17 cellular contexts compared by ENCODE assay signal in the genomic region with DNA sequence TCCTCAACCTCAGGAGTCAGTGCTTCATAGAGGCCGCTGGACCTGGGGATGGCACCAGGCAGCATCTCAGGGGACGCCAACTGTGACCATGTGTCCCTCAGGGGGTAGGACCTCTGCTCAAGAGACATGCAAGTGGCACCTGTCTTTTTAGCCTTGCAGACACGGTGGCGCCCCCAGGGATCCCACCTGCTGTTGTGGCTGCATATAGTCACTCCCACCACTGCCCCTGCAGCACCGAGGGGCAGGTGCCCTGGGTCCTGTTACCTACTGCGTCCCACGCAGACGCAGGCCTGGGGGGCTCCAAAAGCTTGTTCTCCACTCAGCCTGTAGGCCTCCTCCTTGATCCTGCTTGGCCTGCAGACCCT. TPM values are rescaled to one million over a fixed set of nuclear protein-coding genes. Genes with fewer than 3 reads are reported as not detected.
DNase-seq lines count a peak whose midpoint lies in the region; ATAC-seq and TF ChIP-seq lines count a peak whose summit lies in the region.
"Had no signal": no experiment of that assay in that cellular context is flagged by ENCODE, and none has a peak within 500 bp of the region (broad histone marks: within the 10 kb centered on the region; RNA-seq: fewer than 3 reads in every experiment).

No MANE protein-coding gene starts in this region.

- H3K36me3 Mint-ChIP-seq in natural killer cell, result no peaks in the 10 kb centered on the region
- H3K36me3 Mint-ChIP-seq in natural killer cell treated with Interleukin-12 subunit alpha and Interleukin-12 subunit beta and Interleukin-15 and Interleukin-18, amount 100 ng/mL, for 72 hours, result peaks cover 5% of the 10 kb centered on the region
- peaks cover 6% of the 10 kb centered on the region for H3K36me3 Mint-ChIP-seq in T-cell

- peaks cover 13 to 26% of the 10 kb centered on the region in 2 donors for H3K4me1 Mint-ChIP-seq in natural killer cell
- H3K4me1 Mint-ChIP-seq in natural killer cell treated with Interleukin-12 subunit alpha and Interleukin-12 subunit beta and Interleukin-15 and Interleukin-18, amount 100 ng/mL, for 72 hours (ENCODE audit: low read depth in 2 of 2), result peaks cover 7 to 21% of the 10 kb centered on the region in 2 donors
- H3K4me1 Mint-ChIP-seq in T-cell, result peaks cover 8 to 26% (median 18%) of the 10 kb centered on the region in 3 donors

- H3K9me3 ChIP-seq in mucosa of descending colon, result no peaks in the 10 kb centered on the region
- H3K9me3 ChIP-seq: ascending aorta, HAP-1, neutrophil, Peyer's patch, uterus had no signal

- no peaks in the 10 kb centered on the region for H3K9me3 Mint-ChIP-seq in natural killer cell
- no peaks in the 10 kb centered on the region for H3K9me3 Mint-ChIP-seq in natural killer cell treated with Interleukin-12 subunit alpha and Interleukin-12 subunit beta and Interleukin-15 and Interleukin-18, amount 100 ng/mL, for 72 hours
- no peaks in the 10 kb centered on the region for H3K9me3 Mint-ChIP-seq in T-cell

- no peaks in the 10 kb centered on the region for H3K27me3 Mint-ChIP-seq in natural killer cell (ENCODE audit: low read depth in 2 of 2)
- no peaks in the 10 kb centered on the region for H3K27me3 Mint-ChIP-seq in natural killer cell treated with Interleukin-12 subunit alpha and Interleukin-12 subunit beta and Interleukin-15 and Interleukin-18, amount 100 ng/mL, for 72 hours
- no peaks in the 10 kb centered on the region for H3K27me3 Mint-ChIP-seq in T-cell

- ATAC-seq in natural killer cell (no peak), T-cell (replicated peaks in 1 of 4) (no peak), mucosa of descending colon (no peak), GM19328 (IDR thresholded peaks at IDR 0.05; ENCODE audit: unreplicated experiment) (no peak), HG02763 (IDR thresholded peaks at IDR 0.05; ENCODE audit: unreplicated experiment) (no peak)
- no peak for ATAC-seq in natural killer cell treated with Interleukin-12 subunit alpha and Interleukin-12 subunit beta and Interleukin-15 and Interleukin-18, amount 100 ng/mL, for 72 hours

- no peak for DNase-seq in natural killer cell
- DNase-seq in natural killer cell treated with Interleukin-12 subunit alpha and Interleukin-12 subunit beta and Interleukin-15 and Interleukin-18, amount 100 ng/mL, for 72 hours (ENCODE audit: low spot score), result no peak
- DNase-seq in T-cell, result no peak
- DNase-seq in mucosa of descending colon, result peak in 2 of 3 donors; percentile 22 to 44
- no peak for DNase-seq in lower leg skin (ENCODE audit: low spot score in 2 of 2)
- DNase-seq in activated CD8-positive, alpha-beta memory T cell treated with anti-CD3 and anti-CD28 coated beads, Interleukin-2, amount 50 U/mL, for 4 hours, result no peak
- DNase-seq: activated CD4-positive, alpha-beta T cell treated with anti-CD3 and anti-CD28 coated beads for 48 hours; NCI-H1417 treated with DMSO at 0.1 percent for 48 hours; NCI-H82; uterus had no signal

- peak overlapping the region in 1 of 2 donors; percentile 41 for H3K27ac Mint-ChIP-seq in natural killer cell
- H3K27ac Mint-ChIP-seq in natural killer cell treated with Interleukin-12 subunit alpha and Interleukin-12 subunit beta and Interleukin-15 and Interleukin-18, amount 100 ng/mL, for 72 hours, result no peak overlapping the region
- H3K27ac Mint-ChIP-seq in T-cell, result no peak overlapping the region

- H3K36me3 ChIP-seq in mucosa of descending colon (ENCODE audit: low read depth), result peaks cover 3% of the 10 kb centered on the region
- H3K36me3 ChIP-seq: uterus had no signal

- TF ChIP-seq CTCF in natural killer cell (IDR thresholded peaks at IDR 0.05), result no peak
- TF ChIP-seq CTCF in mucosa of descending colon (IDR thresholded peaks at IDR 0.05), result no peak
- no peak for TF ChIP-seq CTCF in lower leg skin (IDR thresholded peaks at IDR 0.05)

- peaks cover 41% of the 10 kb centered on the region for H3K4me1 ChIP-seq in mucosa of descending colon (ENCODE audit: low read depth)

- CTCF ChIA-PET in T-cell (lab: Charles Lee), result no interaction called here

- intact Hi-C loops in natural killer cell (cut with micrococcal nuclease), result no loop called here
- intact Hi-C loops in mucosa of descending colon (cut with DNase I, micrococcal nuclease), result no loop called here
- intact Hi-C loops in lower leg skin (cut with DNase I; ENCODE audit: low total_unique reads), result no loop called here

- POLR2A ChIA-PET in T-cell (lab: Charles Lee), result no interaction called here

- no peak for TF ChIP-seq POLR2A in lower leg skin (IDR thresholded peaks at IDR 0.05)

- WGBS in lower leg skin, 2 donors, result 83 to 84% methylated on average over 6 of the region's 8 CpGs

- H3K4me3 Mint-ChIP-seq in natural killer cell (peak overlapping the region; percentile 50), T-cell (peak overlapping the region in 2 of 3 donors; percentile 21 to 30)
- no peak overlapping the region for H3K4me3 Mint-ChIP-seq in natural killer cell treated with Interleukin-12 subunit alpha and Interleukin-12 subunit beta and Interleukin-15 and Interleukin-18, amount 100 ng/mL, for 72 hours

- H3K4me3 ChIP-seq in mucosa of descending colon (no peak overlapping the region), lower leg skin (ENCODE audit: low read depth, poor library complexity, severe bottlenecking) (no peak overlapping the region)
- H3K4me3 ChIP-seq: ascending aorta, HAP-1, Peyer's patch, uterus had no signal

RNA-seq across cellular contexts. Expression of a gene that starts 2.5 kb away (rescaled TPM):
- total RNA-seq in natural killer cell (10 to 100 TPM; 23.4 to 39.5 (median 30.1) TPM), T-cell (10 to 100 TPM; 21.1 to 26.3 (median 21.9) TPM), mucosa of descending colon (10 to 100 TPM; 26.1 to 52.5 (median 50.7) TPM), lower leg skin (10 to 100 TPM in 1 of 4 donors, 1 to 10 TPM in 3; 7.2 to 31.4 (median 7.7) TPM)
- 10 to 100 TPM; 13.5 to 24.6 TPM for total RNA-seq in natural killer cell treated with Interleukin-12 subunit alpha and Interleukin-12 subunit beta and Interleukin-15 and Interleukin-18, amount 100 ng/mL, for 72 hours

RNA-seq across cellular contexts. Expression of a gene that starts 2.8 kb away (rescaled TPM):
- 100 to 1,000 TPM; 114 to 140 (median 136) TPM for total RNA-seq in natural killer cell
- 100 to 1,000 TPM; 187 to 224 TPM for total RNA-seq in natural killer cell treated with Interleukin-12 subunit alpha and Interleukin-12 subunit beta and Interleukin-15 and Interleukin-18, amount 100 ng/mL, for 72 hours
- total RNA-seq in T-cell, result 100 to 1,000 TPM in 4 of 5 donors, 10 to 100 TPM in 1; 92.4 to 158 (median 145) TPM
- 100 to 1,000 TPM; 330 to 467 (median 399) TPM for total RNA-seq in mucosa of descending colon
- total RNA-seq in lower leg skin, result 100 to 1,000 TPM in 3 of 4 donors, 10 to 100 TPM in 1; 38.2 to 172 (median 140) TPM
- total RNA-seq: ascending aorta had no signal

RNA-seq across cellular contexts. Expression of a gene that starts 12.1 kb away (rescaled TPM):
- total RNA-seq in natural killer cell, result 10 to 100 TPM; 10.0 to 14.9 (median 10.4) TPM
- 10 to 100 TPM; 10.5 to 15.9 TPM for total RNA-seq in natural killer cell treated with Interleukin-12 subunit alpha and Interleukin-12 subunit beta and Interleukin-15 and Interleukin-18, amount 100 ng/mL, for 72 hours
- total RNA-seq in T-cell, result 1 to 10 TPM in 4 of 5 donors, under 1 TPM in 1; 0.53 to 2.7 (median 1.4) TPM
- total RNA-seq in mucosa of descending colon, result 10 to 100 TPM in 2 of 3 donors, 1 to 10 TPM in 1; 9.9 to 14.1 (median 11.5) TPM
- 10 to 100 TPM; 16.8 to 33.8 (median 22.7) TPM for total RNA-seq in lower leg skin
- total RNA-seq: Daoy had no signal

RNA-seq across cellular contexts. Expression of a gene that starts 28.8 kb away (rescaled TPM):
- total RNA-seq in natural killer cell (100 to 1,000 TPM in 1 of 3 donors, 10 to 100 TPM in 2; 71.2 to 101 (median 97.2) TPM), T-cell (10 to 100 TPM; 47.0 to 76.9 (median 51.1) TPM), mucosa of descending colon (10 to 100 TPM; 45.5 to 66.9 (median 56.7) TPM), lower leg skin (100 to 1,000 TPM in 1 of 4 donors, 10 to 100 TPM in 3; 55.2 to 102 (median 72.3) TPM)
- total RNA-seq in natural killer cell treated with Interleukin-12 subunit alpha and Interleukin-12 subunit beta and Interleukin-15 and Interleukin-18, amount 100 ng/mL, for 72 hours, result 10 to 100 TPM; 50.6 to 54.3 TPM

RNA-seq across cellular contexts. Expression of a gene that starts 51.5 kb away (rescaled TPM):
- 10 to 100 TPM; 15.8 to 18.8 (median 17.2) TPM for total RNA-seq in natural killer cell
- total RNA-seq in natural killer cell treated with Interleukin-12 subunit alpha and Interleukin-12 subunit beta and Interleukin-15 and Interleukin-18, amount 100 ng/mL, for 72 hours, result 10 to 100 TPM; 14.1 to 14.8 TPM
- total RNA-seq in T-cell, result 10 to 100 TPM; 14.2 to 21.7 (median 19.8) TPM
- 1 to 10 TPM; 1.0 to 2.9 (median 1.2) TPM for total RNA-seq in mucosa of descending colon
- 1 to 10 TPM in 1 of 4 donors, under 1 TPM in 1, not detected in 2; 0.59 to 1.5 TPM for total RNA-seq in lower leg skin
- total RNA-seq: ascending aorta had no signal

Comparison
In these comparisons a context has a peak if more than half of its experiments do, and no peak if none do; other contexts are left out.
1. DNase-seq: peak in mucosa of descending colon (2 of 3); none in natural killer cell (single experiment), natural killer cell treated with Interleukin-12 subunit alpha and Interleukin-12 subunit beta and Interleukin-15 and Interleukin-18, amount 100 ng/mL, for 72 hours (single experiment), T-cell (0 of 34), lower leg skin (0 of 2) and activated CD8-positive, alpha-beta memory T cell treated with anti-CD3 and anti-CD28 coated beads, Interleukin-2, amount 50 U/mL, for 4 hours (single experiment).